2 cellular contexts compared by ENCODE assay signal in genomic region chr19:4669723-4670480, GRCh38.
TF ChIP-seq lines count a peak whose summit lies in the region.

MYDGF (minus strand) TSS chr19:4670342; CDS start chr19:4670334, 8 bp downstream.

TF ChIP-seq in HEK293, 187 proteins besides CTCF, POLR2A, EP300 and RAD21 (continued from another document and continues in another):
- no peak for TF ChIP-seq ZNF148 (tag by site-specific recombination; IDR thresholded peaks at IDR 0.05; ENCODE audit: borderline replicate concordance)
- TF ChIP-seq YY1 (tag by site-specific recombination; IDR thresholded peaks at IDR 0.05): peak; percentile 94
- TF ChIP-seq EGR2 (tag by site-specific recombination; IDR thresholded peaks at IDR 0.05; ENCODE audit: low read depth): peak; percentile 41
- TF ChIP-seq ZEB2 (tag by site-specific recombination; IDR thresholded peaks at IDR 0.05): peak; percentile 50
- no peak for TF ChIP-seq ZNF791 (tag by site-specific recombination; IDR thresholded peaks at IDR 0.05)
- TF ChIP-seq, protein P1, sequence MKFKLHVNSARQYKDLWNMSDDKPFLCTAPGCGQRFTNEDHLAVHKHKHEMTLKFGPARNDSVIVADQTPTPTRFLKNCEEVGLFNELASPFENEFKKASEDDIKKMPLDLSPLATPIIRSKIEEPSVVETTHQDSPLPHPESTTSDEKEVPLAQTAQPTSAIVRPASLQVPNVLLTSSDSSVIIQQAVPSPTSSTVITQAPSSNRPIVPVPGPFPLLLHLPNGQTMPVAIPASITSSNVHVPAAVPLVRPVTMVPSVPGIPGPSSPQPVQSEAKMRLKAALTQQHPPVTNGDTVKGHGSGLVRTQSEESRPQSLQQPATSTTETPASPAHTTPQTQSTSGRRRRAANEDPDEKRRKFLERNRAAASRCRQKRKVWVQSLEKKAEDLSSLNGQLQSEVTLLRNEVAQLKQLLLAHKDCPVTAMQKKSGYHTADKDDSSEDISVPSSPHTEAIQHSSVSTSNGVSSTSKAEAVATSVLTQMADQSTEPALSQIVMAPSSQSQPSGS (tag by site-specific recombination; IDR thresholded peaks at IDR 0.05; ENCODE audit: low read depth): no peak
- peak; percentile 72; the same call in 1 of the 2 replicates for TF ChIP-seq KLF10 (tag by site-specific recombination; IDR thresholded peaks at IDR 0.05)
- peak; percentile 75 for TF ChIP-seq ZBTB26 (tag by site-specific recombination; optimal IDR thresholded peaks at IDR 0.05)
- no peak for TF ChIP-seq ZNF677 (tag by site-specific recombination; IDR thresholded peaks at IDR 0.05)
- TF ChIP-seq ZFHX2 (tag by site-specific recombination; conservative IDR thresholded peaks at IDR 0.05): peak; percentile 75
- TF ChIP-seq, protein P2, sequence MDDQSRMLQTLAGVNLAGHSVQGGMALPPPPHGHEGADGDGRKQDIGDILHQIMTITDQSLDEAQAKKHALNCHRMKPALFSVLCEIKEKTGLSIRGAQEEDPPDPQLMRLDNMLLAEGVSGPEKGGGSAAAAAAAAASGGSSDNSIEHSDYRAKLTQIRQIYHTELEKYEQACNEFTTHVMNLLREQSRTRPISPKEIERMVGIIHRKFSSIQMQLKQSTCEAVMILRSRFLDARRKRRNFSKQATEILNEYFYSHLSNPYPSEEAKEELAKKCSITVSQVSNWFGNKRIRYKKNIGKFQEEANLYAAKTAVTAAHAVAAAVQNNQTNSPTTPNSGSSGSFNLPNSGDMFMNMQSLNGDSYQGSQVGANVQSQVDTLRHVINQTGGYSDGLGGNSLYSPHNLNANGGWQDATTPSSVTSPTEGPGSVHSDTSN (CRISPR knock-in tag; IDR thresholded peaks at IDR 0.05): peak; percentile 12; the same call in 1 of the 2 replicates
- peak; percentile 25; the same call in 1 of the 2 replicates for TF ChIP-seq ZSCAN30 (tag by site-specific recombination; IDR thresholded peaks at IDR 0.05)
- peak; percentile 88 for TF ChIP-seq ZNF335 (tag by site-specific recombination; conservative IDR thresholded peaks at IDR 0.05)
- no peak for TF ChIP-seq ZNF785 (tag by site-specific recombination; IDR thresholded peaks at IDR 0.05)
- TF ChIP-seq, protein P3, sequence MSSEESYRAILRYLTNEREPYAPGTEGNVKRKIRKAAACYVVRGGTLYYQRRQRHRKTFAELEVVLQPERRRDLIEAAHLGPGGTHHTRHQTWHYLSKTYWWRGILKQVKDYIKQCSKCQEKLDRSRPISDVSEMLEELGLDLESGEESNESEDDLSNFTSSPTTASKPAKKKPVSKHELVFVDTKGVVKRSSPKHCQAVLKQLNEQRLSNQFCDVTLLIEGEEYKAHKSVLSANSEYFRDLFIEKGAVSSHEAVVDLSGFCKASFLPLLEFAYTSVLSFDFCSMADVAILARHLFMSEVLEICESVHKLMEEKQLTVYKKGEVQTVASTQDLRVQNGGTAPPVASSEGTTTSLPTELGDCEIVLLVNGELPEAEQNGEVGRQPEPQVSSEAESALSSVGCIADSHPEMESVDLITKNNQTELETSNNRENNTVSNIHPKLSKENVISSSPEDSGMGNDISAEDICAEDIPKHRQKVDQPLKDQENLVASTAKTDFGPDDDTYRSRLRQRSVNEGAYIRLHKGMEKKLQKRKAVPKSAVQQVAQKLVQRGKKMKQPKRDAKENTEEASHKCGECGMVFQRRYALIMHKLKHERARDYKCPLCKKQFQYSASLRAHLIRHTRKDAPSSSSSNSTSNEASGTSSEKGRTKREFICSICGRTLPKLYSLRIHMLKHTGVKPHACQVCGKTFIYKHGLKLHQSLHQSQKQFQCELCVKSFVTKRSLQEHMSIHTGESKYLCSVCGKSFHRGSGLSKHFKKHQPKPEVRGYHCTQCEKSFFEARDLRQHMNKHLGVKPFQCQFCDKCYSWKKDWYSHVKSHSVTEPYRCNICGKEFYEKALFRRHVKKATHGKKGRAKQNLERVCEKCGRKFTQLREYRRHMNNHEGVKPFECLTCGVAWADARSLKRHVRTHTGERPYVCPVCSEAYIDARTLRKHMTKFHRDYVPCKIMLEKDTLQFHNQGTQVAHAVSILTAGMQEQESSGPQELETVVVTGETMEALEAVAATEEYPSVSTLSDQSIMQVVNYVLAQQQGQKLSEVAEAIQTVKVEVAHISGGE (tag by site-specific recombination; conservative IDR thresholded peaks at IDR 0.05; ENCODE audit: low read depth): 0 out of 2 replicates have a peak, but pooled peaks have one; percentile 11
- peak; percentile 60; the same call in 1 of the 2 replicates for TF ChIP-seq ZNF76 (tag by site-specific recombination; IDR thresholded peaks at IDR 0.05; ENCODE audit: borderline replicate concordance, low read depth)
- TF ChIP-seq ZNF146 (tag by site-specific recombination; IDR thresholded peaks at IDR 0.05): 0 out of 2 replicates have a peak, but pooled peaks have one; percentile 28
- TF ChIP-seq SCRT2 (tag by site-specific recombination; IDR thresholded peaks at IDR 0.05): no peak
- TF ChIP-seq YY2 (tag by site-specific recombination; IDR thresholded peaks at IDR 0.05): peak; percentile 97
- TF ChIP-seq SP7 (tag by site-specific recombination; IDR thresholded peaks at IDR 0.05): peak; percentile 49; the same call in 1 of the 2 replicates

TF ChIP-seq in SK-N-SH, 30 proteins besides CTCF, POLR2A, EP300 and RAD21 (continued from another document):
- TF ChIP-seq IRF3 (IDR thresholded peaks at IDR 0.05; ENCODE audit: low read depth, low read length) (no peak), GABPA (IDR thresholded peaks at IDR 0.05; ENCODE audit: low read depth) (no peak), MXI1 (IDR thresholded peaks at IDR 0.05; ENCODE audit: low read depth, low read length) (peak; percentile 97), YY1 (IDR thresholded peaks at IDR 0.05; ENCODE audit: low read depth) (peak; percentile 96), MAX (IDR thresholded peaks at IDR 0.05; ENCODE audit: low read depth) (peak; percentile 74), POLR2AphosphoS5 (IDR thresholded peaks at IDR 0.05; ENCODE audit: low read depth, low read length) (peak; percentile 84), RFX5 (IDR thresholded peaks at IDR 0.05; ENCODE audit: low read length) (no peak), SMC3 (IDR thresholded peaks at IDR 0.05; ENCODE audit: low read depth, low read length) (no peak), CHD2 (IDR thresholded peaks at IDR 0.05; ENCODE audit: low read length, partially characterized antibody) (peak; percentile 33), NFIC (IDR thresholded peaks at IDR 0.05; ENCODE audit: borderline replicate concordance) (no peak), TEAD4 (IDR thresholded peaks at IDR 0.05; ENCODE audit: borderline replicate concordance, insufficient read depth) (no peak), TAF1 (IDR thresholded peaks at IDR 0.05; ENCODE audit: borderline replicate concordance, low read depth, low read length) (peak; percentile 95), MEF2A (IDR thresholded peaks at IDR 0.05; ENCODE audit: borderline replicate concordance, low read depth) (no peak), USF2 (IDR thresholded peaks at IDR 0.05; ENCODE audit: borderline replicate concordance, low read depth, low read length) (peak; percentile 91), SIN3A (IDR thresholded peaks at IDR 0.05; ENCODE audit: borderline replicate concordance, low read depth, low read length) (peak; percentile 62; the same call in 1 of the 2 replicates), ELF1 (IDR thresholded peaks at IDR 0.05) (no peak), TCF12 (IDR thresholded peaks at IDR 0.05) (no peak)
- TF ChIP-seq, protein P4, sequence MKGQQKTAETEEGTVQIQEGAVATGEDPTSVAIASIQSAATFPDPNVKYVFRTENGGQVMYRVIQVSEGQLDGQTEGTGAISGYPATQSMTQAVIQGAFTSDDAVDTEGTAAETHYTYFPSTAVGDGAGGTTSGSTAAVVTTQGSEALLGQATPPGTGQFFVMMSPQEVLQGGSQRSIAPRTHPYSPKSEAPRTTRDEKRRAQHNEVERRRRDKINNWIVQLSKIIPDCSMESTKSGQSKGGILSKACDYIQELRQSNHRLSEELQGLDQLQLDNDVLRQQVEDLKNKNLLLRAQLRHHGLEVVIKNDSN (IDR thresholded peaks at IDR 0.05; ENCODE audit: borderline replicate concordance, low read depth): peak; percentile 96
- TF ChIP-seq, protein P5, sequence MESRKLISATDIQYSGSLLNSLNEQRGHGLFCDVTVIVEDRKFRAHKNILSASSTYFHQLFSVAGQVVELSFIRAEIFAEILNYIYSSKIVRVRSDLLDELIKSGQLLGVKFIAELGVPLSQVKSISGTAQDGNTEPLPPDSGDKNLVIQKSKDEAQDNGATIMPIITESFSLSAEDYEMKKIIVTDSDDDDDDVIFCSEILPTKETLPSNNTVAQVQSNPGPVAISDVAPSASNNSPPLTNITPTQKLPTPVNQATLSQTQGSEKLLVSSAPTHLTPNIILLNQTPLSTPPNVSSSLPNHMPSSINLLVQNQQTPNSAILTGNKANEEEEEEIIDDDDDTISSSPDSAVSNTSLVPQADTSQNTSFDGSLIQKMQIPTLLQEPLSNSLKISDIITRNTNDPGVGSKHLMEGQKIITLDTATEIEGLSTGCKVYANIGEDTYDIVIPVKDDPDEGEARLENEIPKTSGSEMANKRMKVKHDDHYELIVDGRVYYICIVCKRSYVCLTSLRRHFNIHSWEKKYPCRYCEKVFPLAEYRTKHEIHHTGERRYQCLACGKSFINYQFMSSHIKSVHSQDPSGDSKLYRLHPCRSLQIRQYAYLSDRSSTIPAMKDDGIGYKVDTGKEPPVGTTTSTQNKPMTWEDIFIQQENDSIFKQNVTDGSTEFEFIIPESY (IDR thresholded peaks at IDR 0.05; ENCODE audit: borderline replicate concordance, low read depth): no peak
